ENCODE assay signal across 9 cellular contexts in the genomic region with DNA sequence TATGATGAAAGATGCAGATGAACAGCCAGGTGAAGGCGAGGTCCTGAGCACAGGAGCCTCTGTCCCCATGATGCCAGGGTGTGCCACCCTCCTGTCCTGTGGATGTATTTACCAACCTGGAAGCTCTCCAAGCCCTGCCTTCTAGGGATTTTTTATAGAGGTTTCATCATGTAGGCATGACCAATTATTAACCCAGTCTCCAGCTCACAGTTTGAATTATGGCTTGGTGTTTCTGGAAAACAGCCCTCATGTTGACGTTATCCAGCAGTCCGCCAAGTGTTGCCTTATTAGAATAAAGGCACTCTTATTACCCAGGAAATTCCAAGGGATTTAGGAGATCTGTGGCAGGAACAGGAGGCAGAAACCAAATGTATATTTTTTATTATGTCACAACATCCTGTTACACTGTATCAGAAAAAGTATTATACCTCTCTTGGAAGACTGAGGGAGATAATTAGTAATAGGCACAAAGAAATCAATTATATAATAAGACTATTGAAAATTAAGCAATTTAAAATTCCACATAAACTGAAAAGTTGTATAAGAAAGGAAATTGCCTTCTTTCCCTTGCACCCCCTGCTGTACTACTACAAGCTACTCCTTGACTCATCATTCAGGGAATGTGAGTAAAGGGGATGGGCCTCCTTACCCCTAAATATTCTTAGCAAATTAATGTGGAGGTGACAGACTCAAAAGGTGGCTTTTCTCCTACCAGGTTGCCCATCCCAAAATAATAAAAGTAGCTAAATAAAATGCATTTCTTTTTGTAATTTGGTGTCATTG.
DNase-seq lines count a peak whose midpoint lies in the region; ATAC-seq and TF ChIP-seq lines count a peak whose summit lies in the region.
"Had no signal": no experiment of that assay in that cellular context is flagged by ENCODE, and none has a peak within 500 bp of the region (broad histone marks: within the 10 kb centered on the region; RNA-seq: fewer than 3 reads in every experiment).

No MANE protein-coding gene starts in this region.

- TF ChIP-seq CTCF in fibroblast of mammary gland (conservative IDR thresholded peaks at IDR 0.05; ENCODE audit: control insufficient read depth, insufficient read depth, low read depth, low read length) (no peak), retinal pigment epithelial cell (conservative IDR thresholded peaks at IDR 0.05; ENCODE audit: low read depth, low read length) (peak; percentile 12)

- no peak for ATAC-seq in GM21576 (IDR thresholded peaks at IDR 0.05; ENCODE audit: unreplicated experiment)

- H3K4me3 ChIP-seq in fibroblast of mammary gland (ENCODE audit: control insufficient read depth, low read depth, low read length) (no peak overlapping the region), retinal pigment epithelial cell (ENCODE audit: low read length) (no peak overlapping the region)

- DNase-seq in EL (peak; percentile 90), NCI-H345 treated with DMSO at 0.1 percent for 48 hours (lab: John Stamatoyannopoulos, UW; ENCODE audit: unreplicated experiment) (peak; percentile 13), fibroblast of mammary gland (ENCODE audit: low read depth) (peak; percentile 80), retinal pigment epithelial cell (ENCODE audit: low read depth) (peak; percentile 97), NCI-H446 (lab: John Stamatoyannopoulos, UW) (no peak), AML-193 (lab: John Stamatoyannopoulos, UW) (no peak), hypothalamus (lab: John Stamatoyannopoulos, UW) (no peak)
- DNase-seq: NCI-H1694 had no signal

Comparison
In these comparisons a context has a peak if more than half of its experiments do, and no peak if none do; other contexts are left out.
1. DNase-seq: peak in EL (single experiment), NCI-H345 treated with DMSO at 0.1 percent for 48 hours (single experiment), fibroblast of mammary gland (single experiment) and retinal pigment epithelial cell (single experiment); none in NCI-H446 (0 of 2), AML-193 (0 of 2) and hypothalamus (0 of 51).